Comparison of ENCODE assay signal across 17 cellular contexts in genomic region chr11:108037636-108038035, GRCh38.
"Had no signal": no experiment of that assay in that cellular context is flagged by ENCODE, and none has a peak within 500 bp of the region (broad histone marks: within the 10 kb centered on the region; RNA-seq: fewer than 3 reads in every experiment).

No MANE protein-coding gene starts in this region.

- H3K27me3 Mint-ChIP-seq: activated B cell treated with CpG ODN at 0.5 μM for 24 hours; activated CD4-positive, alpha-beta T cell treated with anti-CD3 and anti-CD28 coated beads, Interleukin-2, amount 10 ng/mL, durations not matched to agents 7 days and 5 days; activated naive CD4-positive, alpha-beta T cell treated with anti-CD3 and anti-CD28 coated beads, Interleukin-2, amount 10 ng/mL, durations not matched to agents 7 days and 5 days; activated T-helper 17 cell treated with anti-CD3 and anti-CD28 coated beads, Interleukin-2, amount 50 U/mL, for 72 hours; central memory CD8-positive, alpha-beta T cell; effector memory CD8-positive, alpha-beta T cell; stimulated activated naive CD8-positive, alpha-beta T cell treated with anti-CD3 and anti-CD28 coated beads, Interleukin-15, amount 100 ng/mL, for 72 hours; T-helper 17 cell had no signal

- ATAC-seq: activated T-helper 17 cell treated with anti-CD3 and anti-CD28 coated beads, Interleukin-2, amount 50 U/mL, for 72 hours; body of pancreas; effector memory CD8-positive, alpha-beta T cell; stimulated activated naive CD8-positive, alpha-beta T cell treated with anti-CD3 and anti-CD28 coated beads, Interleukin-15, amount 100 ng/mL, for 72 hours; T-helper 17 cell had no signal

- DNase-seq: activated B cell treated with CpG ODN at 0.5 μM for 24 hours; activated CD4-positive, alpha-beta T cell treated with anti-CD3 and anti-CD28 coated beads, Interleukin-2, amount 10 ng/mL, durations not matched to agents 7 days and 5 days; activated naive CD4-positive, alpha-beta T cell treated with anti-CD3 and anti-CD28 coated beads, Interleukin-2, amount 10 ng/mL, durations not matched to agents 7 days and 5 days; activated T-cell treated with anti-CD3 and anti-CD28 coated beads for 4 hours; body of pancreas; effector memory CD8-positive, alpha-beta T cell; left cardiac atrium; mammary epithelial cell; stimulated activated CD4-positive, alpha-beta T cell treated with anti-CD3 and anti-CD28 coated beads, Interleukin-15, amount 100 ng/mL, for 24 hours; stimulated activated CD4-positive, alpha-beta T cell treated with anti-CD3 and anti-CD28 coated beads, Interleukin-4, amount 100 ng/mL, for 24 hours; stimulated activated naive CD8-positive, alpha-beta T cell treated with anti-CD3 and anti-CD28 coated beads, Interleukin-15, amount 100 ng/mL, for 72 hours; T-helper 17 cell; testis had no signal

- H3K9me3 Mint-ChIP-seq: activated B cell treated with CpG ODN at 0.5 μM for 24 hours; activated CD4-positive, alpha-beta T cell treated with anti-CD3 and anti-CD28 coated beads, Interleukin-2, amount 10 ng/mL, durations not matched to agents 7 days and 5 days; activated naive CD4-positive, alpha-beta T cell treated with anti-CD3 and anti-CD28 coated beads, Interleukin-2, amount 10 ng/mL, durations not matched to agents 7 days and 5 days; activated T-helper 17 cell treated with anti-CD3 and anti-CD28 coated beads, Interleukin-2, amount 50 U/mL, for 72 hours; central memory CD8-positive, alpha-beta T cell; effector memory CD8-positive, alpha-beta T cell; nephron; stimulated activated naive CD8-positive, alpha-beta T cell treated with anti-CD3 and anti-CD28 coated beads, Interleukin-15, amount 100 ng/mL, for 72 hours had no signal

- H3K4me3 Mint-ChIP-seq: activated B cell treated with CpG ODN at 0.5 μM for 24 hours; activated CD4-positive, alpha-beta T cell treated with anti-CD3 and anti-CD28 coated beads, Interleukin-2, amount 10 ng/mL, durations not matched to agents 7 days and 5 days; activated naive CD4-positive, alpha-beta T cell treated with anti-CD3 and anti-CD28 coated beads, Interleukin-2, amount 10 ng/mL, durations not matched to agents 7 days and 5 days; activated T-helper 17 cell treated with anti-CD3 and anti-CD28 coated beads, Interleukin-2, amount 50 U/mL, for 72 hours; central memory CD8-positive, alpha-beta T cell; effector memory CD8-positive, alpha-beta T cell; nephron; stimulated activated naive CD8-positive, alpha-beta T cell treated with anti-CD3 and anti-CD28 coated beads, Interleukin-15, amount 100 ng/mL, for 72 hours; T-helper 17 cell had no signal

- H3K4me1 Mint-ChIP-seq: activated CD4-positive, alpha-beta T cell treated with anti-CD3 and anti-CD28 coated beads, Interleukin-2, amount 10 ng/mL, durations not matched to agents 7 days and 5 days; activated naive CD4-positive, alpha-beta T cell treated with anti-CD3 and anti-CD28 coated beads, Interleukin-2, amount 10 ng/mL, durations not matched to agents 7 days and 5 days had no signal

- H3K27ac ChIP-seq: body of pancreas, epithelial cell of prostate, testis had no signal

- H3K4me3 ChIP-seq: body of pancreas, testis had no signal

- H3K27ac Mint-ChIP-seq: activated B cell treated with CpG ODN at 0.5 μM for 24 hours; activated CD4-positive, alpha-beta T cell treated with anti-CD3 and anti-CD28 coated beads, Interleukin-2, amount 10 ng/mL, durations not matched to agents 7 days and 5 days; activated naive CD4-positive, alpha-beta T cell treated with anti-CD3 and anti-CD28 coated beads, Interleukin-2, amount 10 ng/mL, durations not matched to agents 7 days and 5 days; activated T-helper 17 cell treated with anti-CD3 and anti-CD28 coated beads, Interleukin-2, amount 50 U/mL, for 72 hours; effector memory CD8-positive, alpha-beta T cell; T-helper 17 cell had no signal

- H3K4me1 ChIP-seq: body of pancreas, testis had no signal

- H3K9me3 ChIP-seq: body of pancreas, testis had no signal

- H3K27me3 ChIP-seq: body of pancreas, testis had no signal
